In the genomic region with DNA sequence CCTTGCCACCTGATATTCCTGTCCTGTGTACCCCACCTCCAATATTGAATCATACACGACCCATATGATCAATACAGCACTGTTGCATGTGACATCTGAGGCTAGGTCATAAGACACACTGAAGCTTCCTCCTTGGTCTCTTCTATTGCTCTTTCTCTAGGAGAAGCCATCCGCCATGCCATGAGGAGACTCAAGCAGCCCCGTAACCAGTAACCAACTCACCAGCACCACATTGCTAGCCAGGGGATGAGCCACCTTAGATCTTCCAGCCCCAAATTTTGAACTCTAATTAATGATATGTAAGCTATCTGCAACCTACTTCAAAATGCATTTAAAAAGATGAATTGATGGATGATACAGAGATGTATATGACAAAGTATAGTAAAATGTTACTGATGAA, we compare ENCODE assay signal across 9 cellular contexts. TPM values are rescaled to one million over a fixed set of nuclear protein-coding genes. Genes with fewer than 3 reads are reported as not detected.
A peak's percentile ranks its signal among the peaks of the same experiment; 100 is the strongest.
DNase-seq lines count a peak whose midpoint lies in the region; ATAC-seq and TF ChIP-seq lines count a peak whose summit lies in the region.
"Had no signal": no experiment of that assay in that cellular context is flagged by ENCODE, and none has a peak within 500 bp of the region (broad histone marks: within the 10 kb centered on the region; RNA-seq: fewer than 3 reads in every experiment).

No MANE protein-coding gene starts in this region.

- peak overlapping the region; percentile 84 for H3K27ac ChIP-seq in VCaP
- peak overlapping the region; percentile 94 for H3K27ac ChIP-seq in skeletal muscle tissue (ENCODE audit: low read depth, low read length)

- peaks cover 3 to 4% (median 4%) of the 10 kb centered on the region in 3 donors for H3K36me3 ChIP-seq in skeletal muscle tissue (ENCODE audit: control insufficient read depth in 3 of 3, insufficient read depth in 3 of 3, low read length in 3 of 3)

- H3K9ac ChIP-seq in skeletal muscle tissue (ENCODE audit: low read depth in 1 of 3, low read length in 3 of 3) = peak overlapping the region; percentile 87 to 93 (median 89)

- H3K4me3 ChIP-seq in fibroblast of pulmonary artery (replicated peaks; ENCODE audit: low read depth, low read length) = peak overlapping the region; percentile 76
- H3K4me3 ChIP-seq in skeletal muscle tissue (ENCODE audit: low read length in 3 of 3) = peak overlapping the region; percentile 23 to 96 (median 80)

- ATAC-seq in GM21390 (IDR thresholded peaks at IDR 0.05; ENCODE audit: unreplicated experiment) = no peak
- ATAC-seq in HG03342 (IDR thresholded peaks at IDR 0.05; ENCODE audit: unreplicated experiment) = no peak
- no peak for ATAC-seq in HG03135 (IDR thresholded peaks at IDR 0.05; ENCODE audit: unreplicated experiment)

- DNase-seq in NCI-H2227 (lab: John Stamatoyannopoulos, UW; ENCODE audit: unreplicated experiment) = peak; percentile 4
- DNase-seq in NCI-H2227 treated with DMSO at 0.1 percent for 48 hours (lab: John Stamatoyannopoulos, UW) = no peak
- no peak for DNase-seq in fibroblast of pulmonary artery (ENCODE audit: low read depth)

- no peaks in the 10 kb centered on the region for H3K27me3 ChIP-seq in skeletal muscle tissue (ENCODE audit: control insufficient read depth in 3 of 3, insufficient read depth in 3 of 3, low read length in 3 of 3)

- H3K4me1 ChIP-seq in skeletal muscle tissue (ENCODE audit: control insufficient read depth in 3 of 3, insufficient read depth in 3 of 3, low read length in 3 of 3) = peaks cover 3 to 7% (median 5%) of the 10 kb centered on the region in 3 donors

- H3K9me3 ChIP-seq in skeletal muscle tissue (ENCODE audit: control insufficient read depth in 3 of 3, low read length in 3 of 3) = peaks cover 4 to 6% (median 5%) of the 10 kb centered on the region in 3 donors

- TF ChIP-seq CTCF in VCaP (conservative IDR thresholded peaks at IDR 0.05) (no peak), fibroblast of pulmonary artery (IDR thresholded peaks at IDR 0.05; ENCODE audit: low read length, missing control alignments) (no peak)

RNA-seq across cellular contexts. Expression of a gene that starts 28.6 kb away (rescaled TPM):
- total RNA-seq in skeletal muscle tissue = 16.7 TPM

RNA-seq across cellular contexts. Expression of a gene that starts 39.6 kb away (rescaled TPM):
- not detected for total RNA-seq in skeletal muscle tissue
- total RNA-seq: A172 had no signal

RNA-seq across cellular contexts. Expression of a gene that starts 49.0 kb away (rescaled TPM):
- total RNA-seq in skeletal muscle tissue = not detected
- total RNA-seq: A172 had no signal

RNA-seq across cellular contexts. Expression of a gene that starts 58.1 kb away (rescaled TPM):
- total RNA-seq in skeletal muscle tissue = not detected
- total RNA-seq: A172 had no signal
